Comparison of ENCODE assay signal across 2 cellular contexts in genomic region chr12:30694971-30695326, GRCh38.
TF ChIP-seq lines count a peak whose summit lies in the region.

No MANE protein-coding gene starts in this region.

TF ChIP-seq in SK-N-SH, 30 proteins besides CTCF, POLR2A, EP300 and RAD21:
- no peak for TF ChIP-seq FOXJ3 (CRISPR knock-in tag; IDR thresholded peaks at IDR 0.05)
- peak; percentile 94 for TF ChIP-seq MXI1 (IDR thresholded peaks at IDR 0.05; ENCODE audit: low read depth, low read length)
- peak; percentile 13; the same call in 1 of the 2 replicates for TF ChIP-seq RFX5 (IDR thresholded peaks at IDR 0.05; ENCODE audit: low read length)
- no peak for TF ChIP-seq NRF1 (IDR thresholded peaks at IDR 0.05; ENCODE audit: low read depth, low read length)
- TF ChIP-seq NFIC (IDR thresholded peaks at IDR 0.05; ENCODE audit: borderline replicate concordance), result no peak
- TF ChIP-seq MAX (IDR thresholded peaks at IDR 0.05; ENCODE audit: low read depth), result peak; percentile 58; the same call in 1 of the 2 replicates
- TF ChIP-seq SMC3 (IDR thresholded peaks at IDR 0.05; ENCODE audit: low read depth, low read length), result 0 out of 2 replicates have a peak, but pooled peaks have one; percentile 8
TF ChIP-seq in SK-N-SH: peak in this region for 4.

TF ChIP-seq in H1, 55 proteins besides CTCF, POLR2A, EP300 and RAD21:
- TF ChIP-seq YY1 (IDR thresholded peaks at IDR 0.05; ENCODE audit: low read depth, low read length), result no peak
- TF ChIP-seq CREB1 (IDR thresholded peaks at IDR 0.05), result no peak
- TF ChIP-seq SAP30 (IDR thresholded peaks at IDR 0.05; ENCODE audit: insufficient read depth, insufficient replicate concordance, low read length), result peak; percentile 77
- no peak for TF ChIP-seq TBP (IDR thresholded peaks at IDR 0.05; ENCODE audit: low read depth, low read length)
- TF ChIP-seq BACH1 (IDR thresholded peaks at IDR 0.05; ENCODE audit: low read length), result no peak
- TF ChIP-seq ASH2L (IDR thresholded peaks at IDR 0.05; ENCODE audit: low read length), result peak; percentile 40
- no peak for TF ChIP-seq SRF (IDR thresholded peaks at IDR 0.05; ENCODE audit: low read depth, low read length)
- TF ChIP-seq CBX8 (IDR thresholded peaks at IDR 0.05; ENCODE audit: borderline replicate concordance, low read depth, low read length), result no peak
- TF ChIP-seq TEAD4 (IDR thresholded peaks at IDR 0.05; ENCODE audit: low read depth, low read length), result no peak
- TF ChIP-seq SP2 (IDR thresholded peaks at IDR 0.05; ENCODE audit: low read length), result no peak
- TF ChIP-seq SP4 (IDR thresholded peaks at IDR 0.05; ENCODE audit: low read length), result no peak
- no peak for TF ChIP-seq RBBP5 (IDR thresholded peaks at IDR 0.05; ENCODE audit: borderline replicate concordance, low read depth, low read length)
- no peak for TF ChIP-seq GABPA (IDR thresholded peaks at IDR 0.05; ENCODE audit: borderline replicate concordance, insufficient read depth, low read length)
- no peak for TF ChIP-seq FOSL1 (IDR thresholded peaks at IDR 0.05; ENCODE audit: insufficient read depth, low read depth, low read length)
- no peak for TF ChIP-seq POU5F1 (IDR thresholded peaks at IDR 0.05; ENCODE audit: low read depth, low read length)
- TF ChIP-seq RXRA (IDR thresholded peaks at IDR 0.05; ENCODE audit: insufficient read depth, low read depth, low read length), result no peak
- no peak for TF ChIP-seq CEBPB (IDR thresholded peaks at IDR 0.05; ENCODE audit: low read depth, low read length)
- no peak for TF ChIP-seq HDAC6 (IDR thresholded peaks at IDR 0.05; ENCODE audit: low read depth, low read length)
- no peak for TF ChIP-seq SUZ12 (IDR thresholded peaks at IDR 0.05; ENCODE audit: low read length)
- TF ChIP-seq MAX (IDR thresholded peaks at IDR 0.05), result peak; percentile 56
- no peak for TF ChIP-seq NRF1 (IDR thresholded peaks at IDR 0.05; ENCODE audit: low read depth, low read length)
